In the genomic region with DNA sequence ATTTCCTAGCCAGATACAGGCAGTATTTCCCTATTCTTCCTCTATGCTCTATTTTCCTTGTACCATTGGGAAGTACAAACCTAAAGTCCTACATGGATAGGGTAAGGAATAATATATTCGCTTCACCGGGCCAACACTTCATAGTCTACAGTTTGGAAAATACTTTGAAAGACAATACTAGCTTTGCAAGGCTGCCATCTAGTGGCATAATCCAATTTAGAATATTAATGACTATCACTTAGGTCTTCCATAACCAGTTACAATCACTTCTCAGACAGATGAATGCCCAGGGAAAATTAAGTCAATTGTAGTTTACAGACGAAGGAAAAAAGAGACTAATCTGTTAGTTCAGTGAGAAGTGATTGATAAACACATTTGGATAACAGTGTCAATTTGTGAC, we compare ENCODE assay signal across 8 cellular contexts.
DNase-seq lines count a peak whose midpoint lies in the region; ATAC-seq and TF ChIP-seq lines count a peak whose summit lies in the region.

No MANE protein-coding gene starts in this region.

- TF ChIP-seq CTCF in osteocyte (IDR thresholded peaks at IDR 0.05) = peak; percentile 67

- no peaks in the 10 kb centered on the region for H3K9me3 Mint-ChIP-seq in osteocyte (ENCODE audit: unreplicated experiment)

- H3K36me3 Mint-ChIP-seq in osteocyte (ENCODE audit: unreplicated experiment) = no peaks in the 10 kb centered on the region

- peak; percentile 89 for ATAC-seq in GM19395 (IDR thresholded peaks at IDR 0.05; ENCODE audit: unreplicated experiment)
- ATAC-seq in sciatic nerve = no peak
- no peak for ATAC-seq in HG03175 (IDR thresholded peaks at IDR 0.05; ENCODE audit: unreplicated experiment)

- in situ Hi-C loops in Caki2 (cut with HindIII; ENCODE audit: low pct_unique_long_range_greater_than_20kb, low sequenced_read_pairs) = no loop called here

- intact Hi-C loops in sciatic nerve (cut with DNase I) = no loop called here

- H3K4me3 Mint-ChIP-seq in osteocyte (ENCODE audit: unreplicated experiment) = no peak overlapping the region

- H3K4me1 Mint-ChIP-seq in osteocyte (ENCODE audit: unreplicated experiment) = no peaks in the 10 kb centered on the region

- DNase-seq in Caki2 (ENCODE audit: low read depth) = peak; percentile 12
- DNase-seq in NCI-H526 (lab: John Stamatoyannopoulos, UW) = peak; percentile 30 to 76
- DNase-seq in dermis blood vessel endothelial cell = peak; percentile 41
- no peak for DNase-seq in osteocyte (ENCODE audit: extremely low spot score, unreplicated experiment)
- DNase-seq in sciatic nerve (ENCODE audit: low spot score) = no peak
- no peak for DNase-seq in NK-92 (lab: John Stamatoyannopoulos, UW; ENCODE audit: unreplicated experiment)

- peaks cover 3% of the 10 kb centered on the region for H3K27me3 Mint-ChIP-seq in osteocyte (ENCODE audit: unreplicated experiment)

- no peak overlapping the region for H3K27ac Mint-ChIP-seq in osteocyte (ENCODE audit: unreplicated experiment)

Comparison
In these comparisons a context has a peak if more than half of its experiments do, and no peak if none do; other contexts are left out.
1. DNase-seq: peak in Caki2 (single experiment), NCI-H526 (2 of 2) and dermis blood vessel endothelial cell (single experiment); none in osteocyte (single experiment), sciatic nerve (single experiment) and NK-92 (single experiment).